16 cellular contexts compared by ENCODE assay signal in genomic region chr2:9089831-9090230, GRCh38.
"Had no signal": no experiment of that assay in that cellular context is flagged by ENCODE, and none has a peak within 500 bp of the region (broad histone marks: within the 10 kb centered on the region; RNA-seq: fewer than 3 reads in every experiment).

No MANE protein-coding gene starts in this region.

- H3K36me3 Mint-ChIP-seq: activated naive CD4-positive, alpha-beta T cell treated with anti-CD3 and anti-CD28 coated beads, Interleukin-2, amount 50 U/mL, for 24 hours; T-cell had no signal

- H3K9me3 Mint-ChIP-seq: activated naive CD4-positive, alpha-beta T cell treated with anti-CD3 and anti-CD28 coated beads, Interleukin-2, amount 50 U/mL, for 24 hours; nephron progenitor cell; T-cell had no signal

- H3K36me3 ChIP-seq: gastroesophageal sphincter, heart left ventricle, left lung, transverse colon, uterus had no signal

- DNase-seq: activated CD4-positive, CD25-positive, alpha-beta regulatory T cell treated with anti-CD3 and anti-CD28 coated beads, Interleukin-2, amount 50 U/mL, for 72 hours; activated CD8-positive, alpha-beta memory T cell treated with anti-CD3 and anti-CD28 coated beads for 24 hours; activated CD8-positive, alpha-beta memory T cell treated with anti-CD3 and anti-CD28 coated beads, Interleukin-2, amount 50 U/mL, for 48 hours; activated gamma-delta T cell; activated T-cell treated with anti-CD3 and anti-CD28 coated beads, Interleukin-2, amount 50 U/mL, for 48 hours; heart left ventricle; left lung; nephron progenitor cell; nucleus accumbens; stimulated activated CD4-positive, alpha-beta T cell treated with anti-CD3 and anti-CD28 coated beads, Interleukin-2, amount 100 ng/mL, for 24 hours; stimulated activated naive CD8-positive, alpha-beta T cell treated with anti-CD3 and anti-CD28 coated beads, Interleukin-15, Interleukin-2, amounts not matched to agents 100 U/mL and 50 U/mL, for 24 hours; T-cell; transverse colon; uterus had no signal

- H3K4me1 ChIP-seq: transverse colon, uterus had no signal

- H3K4me1 Mint-ChIP-seq: activated naive CD4-positive, alpha-beta T cell treated with anti-CD3 and anti-CD28 coated beads, Interleukin-2, amount 50 U/mL, for 24 hours; T-cell had no signal

- H3K4me3 Mint-ChIP-seq: activated naive CD4-positive, alpha-beta T cell treated with anti-CD3 and anti-CD28 coated beads, Interleukin-2, amount 50 U/mL, for 24 hours; nephron progenitor cell; T-cell had no signal

- H3K4me3 ChIP-seq: gastroesophageal sphincter, heart left ventricle, left lung, transverse colon, uterus had no signal

- H3K27ac Mint-ChIP-seq: activated naive CD4-positive, alpha-beta T cell treated with anti-CD3 and anti-CD28 coated beads, Interleukin-2, amount 50 U/mL, for 24 hours; nephron progenitor cell; T-cell had no signal

- H3K27ac ChIP-seq: gastroesophageal sphincter, heart left ventricle, left lung, transverse colon, uterus had no signal

- H3K27me3 ChIP-seq: gastroesophageal sphincter, heart left ventricle, left lung, transverse colon, uterus had no signal

- H3K9me3 ChIP-seq: gastroesophageal sphincter, heart left ventricle, left lung, transverse colon, uterus had no signal
